24 cellular contexts compared by ENCODE assay signal in genomic region chr3:170767576-170767941, GRCh38.
DNase-seq lines count a peak whose midpoint lies in the region; ATAC-seq, FAIRE-seq and TF ChIP-seq lines count a peak whose summit lies in the region.
"Had no signal": no experiment of that assay in that cellular context is flagged by ENCODE, and none has a peak within 500 bp of the region (broad histone marks: within the 10 kb centered on the region; RNA-seq: fewer than 3 reads in every experiment).

No MANE protein-coding gene starts in this region.

- H3K9me3 Mint-ChIP-seq in activated naive CD4-positive, alpha-beta T cell treated with anti-CD3 and anti-CD28 coated beads for 36 hours: no peaks in the 10 kb centered on the region
- H3K9me3 Mint-ChIP-seq: GM23338 had no signal

- H4K91ac ChIP-seq in mesenchymal stem cell (ENCODE audit: low read length): no peak overlapping the region

- no peak for DNase-seq in HepG2 (ENCODE audit: low spot score)
- no peak for DNase-seq in right lobe of liver
- peak; percentile 50 for DNase-seq in choroid plexus epithelial cell (ENCODE audit: low read depth)
- DNase-seq in mesenchymal stem cell: peak; percentile 33
- DNase-seq in HCEC 1CT: no peak
- DNase-seq in activated naive CD4-positive, alpha-beta T cell treated with anti-CD3 and anti-CD28 coated beads for 36 hours: no peak
- DNase-seq: Calu3; CD8-positive, alpha-beta memory T cell; Kasumi-1; MG63; NCI-H1048; NCI-H1417 treated with DMSO at 0.1 percent for 48 hours; NCI-H187; NCI-H446; PC-3; RPMI8226; SHP77 had no signal

- no peak overlapping the region for H3K14ac ChIP-seq in mesenchymal stem cell (ENCODE audit: low read length in 2 of 2)

- H3K4me3 ChIP-seq in HepG2 (replicated peaks in 1 of 3; ENCODE audit: insufficient read depth in 1 of 3, low read depth in 2 of 3, low read length in 3 of 3) (no peak overlapping the region), right lobe of liver (no peak overlapping the region), choroid plexus epithelial cell (ENCODE audit: low read depth, low read length) (no peak overlapping the region), mesenchymal stem cell (ENCODE audit: insufficient read depth in 1 of 2, low read depth in 1 of 2, low read length in 2 of 2) (no peak overlapping the region)
- H3K4me3 ChIP-seq: GM23338, MG63, SK-N-MC had no signal

- no TSS peak for BruUV-seq in HepG2 (replicated peaks; lab: Mats Ljungman, UMichigan)

- no peaks in the 10 kb centered on the region for H3K79me1 ChIP-seq in mesenchymal stem cell (replicated peaks; ENCODE audit: low read length, poor library complexity, severe bottlenecking)

- peaks cover 3% of the 10 kb centered on the region for H3K27me3 Mint-ChIP-seq in activated naive CD4-positive, alpha-beta T cell treated with anti-CD3 and anti-CD28 coated beads for 36 hours (ENCODE audit: low read depth)

- H2BK5ac ChIP-seq in mesenchymal stem cell (ENCODE audit: low read depth, low read length, poor library complexity, severe bottlenecking): no peak overlapping the region

- no peak overlapping the region for H3K23ac ChIP-seq in mesenchymal stem cell (ENCODE audit: low read length in 2 of 2)

- no peaks in the 10 kb centered on the region for H3K36me3 ChIP-seq in HepG2 (replicated peaks in 1 of 2; ENCODE audit: control insufficient read depth in 1 of 2, insufficient read depth in 2 of 2, low read length in 2 of 2)
- no peaks in the 10 kb centered on the region for H3K36me3 ChIP-seq in right lobe of liver
- no peaks in the 10 kb centered on the region for H3K36me3 ChIP-seq in mesenchymal stem cell (ENCODE audit: control insufficient read depth in 1 of 2, insufficient read depth in 2 of 2, low read depth in 1 of 2, low read length in 2 of 2)
- H3K36me3 ChIP-seq: MG63 had no signal

- WGBS in HepG2 (ENCODE audit: low lambda C conversion rate): 50% methylated on average over 1 of the region's 1 CpG
- WGBS in right lobe of liver (ENCODE audit: insufficient coverage, low coverage, low lambda C conversion rate, missing lambda C conversion rate): 94% methylated on average over 1 of the region's 1 CpG
- WGBS in mesenchymal stem cell: 40% methylated on average over 1 of the region's 1 CpG

- no peak for TF ChIP-seq RAD21 in HepG2 (CRISPR knock-in tag; IDR thresholded peaks at IDR 0.05)

- no peak for TF ChIP-seq POLR2A in HepG2 (IDR thresholded peaks at IDR 0.05; ENCODE audit: insufficient read depth in 1 of 2, low read depth in 2 of 2, low read length in 2 of 2)
- TF ChIP-seq POLR2A in right lobe of liver (IDR thresholded peaks at IDR 0.05): no peak

- no peak overlapping the region for H3K4me3 Mint-ChIP-seq in activated naive CD4-positive, alpha-beta T cell treated with anti-CD3 and anti-CD28 coated beads for 36 hours
- H3K4me3 Mint-ChIP-seq: GM23338 had no signal

- no peak overlapping the region for H2AK5ac ChIP-seq in mesenchymal stem cell (ENCODE audit: low read length, severe bottlenecking)

- CTCF ChIA-PET in HepG2 (lab: Yijun Ruan, JAX; ENCODE audit: low intra/inter-chr PET ratio, low total read pairs): no interaction called here
- CTCF ChIA-PET in activated naive CD4-positive, alpha-beta T cell treated with anti-CD3 and anti-CD28 coated beads for 36 hours (lab: Charles Lee): no interaction called here

- H3K4me1 ChIP-seq in HepG2 (ENCODE audit: insufficient read depth, low read length) (peaks cover 51% of the 10 kb centered on the region), right lobe of liver (peaks cover 0 to 29% (median 13%) of the 10 kb centered on the region in 4 donors), mesenchymal stem cell (ENCODE audit: control insufficient read depth, insufficient read depth, low read depth, low read length) (peaks cover 3% of the 10 kb centered on the region)

- intact Hi-C loops in HepG2 (cut with micrococcal nuclease; ENCODE audit: unreplicated experiment) (no loop called here), right lobe of liver (cut with DNase I) (no loop called here)
- intact Hi-C loops in activated naive CD4-positive, alpha-beta T cell treated with anti-CD3 and anti-CD28 coated beads for 36 hours (cut with micrococcal nuclease): no loop called here

- H3K9me3 ChIP-seq in HepG2 (ENCODE audit: low read length) (no peaks in the 10 kb centered on the region), right lobe of liver (no peaks in the 10 kb centered on the region), mesenchymal stem cell (ENCODE audit: control insufficient read depth, low read length) (no peaks in the 10 kb centered on the region)
- H3K9me3 ChIP-seq: MG63 had no signal

- no peak for FAIRE-seq in HepG2 (lab: Jason Lieb, UNC)
- FAIRE-seq: G401.6, GM12892 had no signal

- H3K4me2 ChIP-seq in HepG2 (ENCODE audit: low read depth, low read length): no peak overlapping the region
- H3K4me2 ChIP-seq in mesenchymal stem cell (ENCODE audit: low read length, poor library complexity, severe bottlenecking): no peak overlapping the region
- H3K4me2 ChIP-seq: GM23338 had no signal

- no peaks in the 10 kb centered on the region for H3K4me1 Mint-ChIP-seq in activated naive CD4-positive, alpha-beta T cell treated with anti-CD3 and anti-CD28 coated beads for 36 hours (ENCODE audit: low read depth)

- H3K4ac ChIP-seq in mesenchymal stem cell (ENCODE audit: low read depth in 1 of 2, low read length in 2 of 2): peak overlapping the region; percentile 30 to 75

- peak overlapping the region; percentile 32 for H2AFZ ChIP-seq in HepG2 (ENCODE audit: low read length)
- no peak overlapping the region for H2AFZ ChIP-seq in mesenchymal stem cell (ENCODE audit: low read depth, low read length)

- in situ Hi-C loops in HepG2 (cut with HindIII; ENCODE audit: extremely low pct_ligation_motif_present, low pct_unique_long_range_greater_than_20kb): no loop called here

- H3K27me3 ChIP-seq in HepG2 (ENCODE audit: control insufficient read depth in 1 of 2, insufficient read depth in 2 of 2, low read length in 2 of 2): no peaks in the 10 kb centered on the region
- no peaks in the 10 kb centered on the region for H3K27me3 ChIP-seq in right lobe of liver
- H3K27me3 ChIP-seq in mesenchymal stem cell (ENCODE audit: control insufficient read depth in 1 of 2, insufficient read depth in 1 of 2, low read length in 2 of 2): no peaks in the 10 kb centered on the region
- H3K27me3 ChIP-seq: MG63 had no signal

- H2BK120ac ChIP-seq in mesenchymal stem cell (ENCODE audit: low read depth, low read length): peak overlapping the region; percentile 90

- no peak for TF ChIP-seq EP300 in HepG2 (IDR thresholded peaks at IDR 0.05; ENCODE audit: low read depth in 2 of 2, low read length in 2 of 2)
- no peak for TF ChIP-seq EP300 in HepG2 (CRISPR knock-in tag; IDR thresholded peaks at IDR 0.05; ENCODE audit: borderline replicate concordance)

- no peaks in the 10 kb centered on the region for H4K20me1 ChIP-seq in HepG2 (ENCODE audit: insufficient read depth, low read length)

- TF ChIP-seq CTCF in HepG2 (CRISPR knock-in tag; IDR thresholded peaks at IDR 0.05) (no peak), right lobe of liver (IDR thresholded peaks at IDR 0.05) (no peak), choroid plexus epithelial cell (conservative IDR thresholded peaks at IDR 0.05; ENCODE audit: low read depth, low read length) (no peak)

- no peak overlapping the region for H3K18ac ChIP-seq in mesenchymal stem cell (ENCODE audit: low read depth in 1 of 2, low read length in 2 of 2)

- peak overlapping the region in 1 of 2 experiments; percentile 98 for H2BK12ac ChIP-seq in mesenchymal stem cell (ENCODE audit: low read length in 2 of 2)

- no peak overlapping the region for H2BK15ac ChIP-seq in mesenchymal stem cell (ENCODE audit: low read depth, poor library complexity, severe bottlenecking)

- POLR2A ChIA-PET in HepG2 (lab: Yijun Ruan, JAX): no interaction called here

- no peak overlapping the region for H3K9ac ChIP-seq in HepG2 (ENCODE audit: insufficient read depth, low read depth, low read length)
- no peak overlapping the region for H3K9ac ChIP-seq in mesenchymal stem cell (ENCODE audit: low read length)

- H3K79me2 ChIP-seq in HepG2 (ENCODE audit: insufficient read depth, low read length): no peaks in the 10 kb centered on the region

- H4K8ac ChIP-seq in mesenchymal stem cell (ENCODE audit: low read length): no peak overlapping the region

- H3K36me3 Mint-ChIP-seq in activated naive CD4-positive, alpha-beta T cell treated with anti-CD3 and anti-CD28 coated beads for 36 hours (ENCODE audit: low read depth): no peaks in the 10 kb centered on the region
- H3K36me3 Mint-ChIP-seq: CD8-positive, alpha-beta memory T cell had no signal

- no peak overlapping the region for H3K27ac Mint-ChIP-seq in activated naive CD4-positive, alpha-beta T cell treated with anti-CD3 and anti-CD28 coated beads for 36 hours
- H3K27ac Mint-ChIP-seq: GM23338 had no signal

- H3K27ac ChIP-seq in HepG2 (ENCODE audit: extremely low read length, insufficient read depth, low read length): no peak overlapping the region
- peak overlapping the region in 1 of 3 donors; percentile 78 for H3K27ac ChIP-seq in right lobe of liver
- H3K27ac ChIP-seq in mesenchymal stem cell (ENCODE audit: low read length, poor library complexity, severe bottlenecking): no peak overlapping the region
- H3K27ac ChIP-seq: C4-2B, SK-N-MC had no signal

- no peak for ATAC-seq in HepG2
- ATAC-seq in right lobe of liver: no peak
- no peak for ATAC-seq in HG03571 (IDR thresholded peaks at IDR 0.05; ENCODE audit: unreplicated experiment)
- ATAC-seq: GM23338, HCT116, PC-3 had no signal

TF ChIP-seq in HepG2, 621 proteins besides CTCF, POLR2A, EP300 and RAD21:
- TF ChIP-seq ZBTB37 (CRISPR knock-in tag; IDR thresholded peaks at IDR 0.05): no peak
TF ChIP-seq in HepG2: peak in this region for 0.

Comparison
In these comparisons a context has a peak if more than half of its experiments do, and no peak if none do; other contexts are left out.
1. DNase-seq: peak in choroid plexus epithelial cell (single experiment) and mesenchymal stem cell (single experiment); none in HepG2 (single experiment), right lobe of liver (0 of 3), HCEC 1CT (single experiment) and activated naive CD4-positive, alpha-beta T cell treated with anti-CD3 and anti-CD28 coated beads for 36 hours (single experiment).